ENCODE assay signal across 9 cellular contexts in the genomic region with DNA sequence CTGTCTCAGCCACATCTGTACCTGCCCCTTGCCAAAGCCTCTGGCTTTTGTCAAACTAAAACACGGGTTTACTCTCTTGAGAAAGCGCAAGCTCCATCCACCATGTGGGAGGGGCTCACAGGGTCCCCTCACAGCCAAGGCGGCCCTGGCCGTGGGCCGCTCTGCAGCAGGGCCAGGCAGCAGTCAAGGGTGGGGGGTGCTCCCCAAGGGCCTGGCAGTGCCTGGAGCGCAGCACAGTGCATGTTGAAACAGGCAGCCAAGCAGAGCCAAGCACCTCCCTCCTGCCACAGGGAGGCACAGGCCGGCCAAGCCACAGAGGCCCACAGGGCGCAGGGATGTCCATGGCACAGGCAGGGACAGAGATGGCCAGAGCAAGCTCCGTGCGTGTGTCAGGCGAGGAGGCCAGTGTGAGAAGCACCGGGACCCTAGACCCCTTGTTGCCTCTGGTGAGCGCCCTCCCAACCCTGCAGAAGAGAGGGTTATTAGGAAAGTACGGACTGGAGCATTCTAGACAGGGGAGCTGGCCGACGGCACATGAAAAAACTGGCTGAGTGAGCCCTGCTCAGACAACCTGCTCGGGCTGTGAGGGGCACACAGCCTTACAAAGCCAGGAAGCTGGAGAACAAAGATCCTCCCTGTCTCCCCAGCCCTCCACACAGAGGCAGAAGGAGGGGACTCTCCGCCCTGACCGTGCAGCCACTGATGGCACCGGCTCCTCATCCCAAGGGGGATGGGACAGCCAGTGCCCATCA. TPM values are rescaled to one million over a fixed set of nuclear protein-coding genes. Genes with fewer than 3 reads are reported as not detected.
A peak's percentile ranks its signal among the peaks of the same experiment; 100 is the strongest.
DNase-seq lines count a peak whose midpoint lies in the region; TF ChIP-seq lines count a peak whose summit lies in the region.
"Had no signal": no experiment of that assay in that cellular context is flagged by ENCODE, and none has a peak within 500 bp of the region (broad histone marks: within the 10 kb centered on the region; RNA-seq: fewer than 3 reads in every experiment).

No MANE protein-coding gene starts in this region.

- no peak for TF ChIP-seq EP300 in transverse colon (IDR thresholded peaks at IDR 0.05; ENCODE audit: low read depth)

- in situ Hi-C loops in transverse colon (cut with MboI; ENCODE audit: low pct_ligation_motif_present in 1 of 4, low pct_unique_long_range_greater_than_20kb in 1 of 4, low sequenced_read_pairs in 3 of 4) = loop anchor here in 1 of 4 donors (25.0 kb wide), 1 partner anchor 283 kb away; no protein-coding TSS in a partner anchor

- no peak overlapping the region for H3K14ac ChIP-seq in mesenchymal stem cell (ENCODE audit: low read length in 2 of 2)

- H3K9ac ChIP-seq in mesenchymal stem cell (ENCODE audit: low read length) = peak overlapping the region; percentile 48

- no peak overlapping the region for H2AFZ ChIP-seq in mesenchymal stem cell (ENCODE audit: low read depth, low read length)

- no peak overlapping the region for H3K18ac ChIP-seq in mesenchymal stem cell (ENCODE audit: low read depth in 1 of 2, low read length in 2 of 2)

- intact Hi-C loops in transverse colon (cut with DNase I; ENCODE audit: low total_unique reads) = no loop called here

- H3K9me3 ChIP-seq in mesenchymal stem cell (ENCODE audit: control insufficient read depth, low read length) (no peaks in the 10 kb centered on the region), transverse colon (no peaks in the 10 kb centered on the region)

- no peak overlapping the region for H2BK12ac ChIP-seq in mesenchymal stem cell (ENCODE audit: low read length in 2 of 2)

- TF ChIP-seq CTCF in transverse colon (IDR thresholded peaks at IDR 0.05) = no peak

- H3K27me3 ChIP-seq in mesenchymal stem cell (ENCODE audit: control insufficient read depth in 1 of 2, insufficient read depth in 1 of 2, low read length in 2 of 2) = no peaks in the 10 kb centered on the region
- no peaks in the 10 kb centered on the region for H3K27me3 ChIP-seq in transverse colon

- H3K27ac ChIP-seq in epithelial cell of prostate (no peak overlapping the region), mesenchymal stem cell (ENCODE audit: low read length, poor library complexity, severe bottlenecking) (peak overlapping the region; percentile 5), transverse colon (peak overlapping the region; percentile 56 to 77 (median 64))

- H3K4me1 ChIP-seq in mesenchymal stem cell (ENCODE audit: control insufficient read depth, insufficient read depth, low read depth, low read length) = peaks cover 17% of the 10 kb centered on the region
- no peaks in the 10 kb centered on the region for H3K4me1 ChIP-seq in transverse colon

- H3K4me2 ChIP-seq in mesenchymal stem cell (ENCODE audit: low read length, poor library complexity, severe bottlenecking) = peak overlapping the region; percentile 30

- peaks cover 3% of the 10 kb centered on the region for H3K79me1 ChIP-seq in mesenchymal stem cell (replicated peaks; ENCODE audit: low read length, poor library complexity, severe bottlenecking)

- H3K36me3 ChIP-seq in mesenchymal stem cell (ENCODE audit: control insufficient read depth in 1 of 2, insufficient read depth in 2 of 2, low read depth in 1 of 2, low read length in 2 of 2) (peaks cover 0 to 14% of the 10 kb centered on the region in 2 experiments), transverse colon (no peaks in the 10 kb centered on the region)

- H3K23ac ChIP-seq in mesenchymal stem cell (ENCODE audit: low read length in 2 of 2) = no peak overlapping the region

- H2AK5ac ChIP-seq in mesenchymal stem cell (ENCODE audit: low read length, severe bottlenecking) = no peak overlapping the region

- peak; percentile 43 for DNase-seq in NCI-H1436 (lab: John Stamatoyannopoulos, UW)
- DNase-seq in NCI-H1436 treated with DMSO at 0.1 percent for 48 hours (lab: John Stamatoyannopoulos, UW) = no peak
- peak; percentile 12 for DNase-seq in epithelial cell of prostate (ENCODE audit: low read depth, low spot score)
- peak; percentile 1 for DNase-seq in mesenchymal stem cell
- peak; percentile 32 for DNase-seq in transverse colon
- no peak for DNase-seq in glomerular visceral epithelial cell (ENCODE audit: extremely low spot score)
- no peak for DNase-seq in activated naive CD4-positive, alpha-beta T cell treated with Interleukin-2 at 50 U/mL for 16 hours
- no peak for DNase-seq in activated T-cell treated with anti-CD3 and anti-CD28 coated beads, Interleukin-2, amount 50 U/mL, for 48 hours
- DNase-seq: activated effector memory CD4-positive, alpha-beta T cell treated with Interleukin-2 at 50 U/mL for 16 hours had no signal

- 43% methylated on average over 20 of the region's 20 CpGs for WGBS in mesenchymal stem cell
- 50 to 69% methylated on average over 2 to 20 of the region's 20 CpGs for WGBS in transverse colon (ENCODE audit: low coverage in 1 of 2), 2 donors

- TF ChIP-seq POLR2A in transverse colon (IDR thresholded peaks at IDR 0.05) = no peak

- H4K8ac ChIP-seq in mesenchymal stem cell (ENCODE audit: low read length) = no peak overlapping the region

- H4K91ac ChIP-seq in mesenchymal stem cell (ENCODE audit: low read length) = no peak overlapping the region

- no peak overlapping the region for H2BK5ac ChIP-seq in mesenchymal stem cell (ENCODE audit: low read depth, low read length, poor library complexity, severe bottlenecking)

- H3K4me3 ChIP-seq in mesenchymal stem cell (ENCODE audit: insufficient read depth in 1 of 2, low read depth in 1 of 2, low read length in 2 of 2) = peak overlapping the region; percentile 9 to 50
- H3K4me3 ChIP-seq in transverse colon = no peak overlapping the region

- H2BK120ac ChIP-seq in mesenchymal stem cell (ENCODE audit: low read depth, low read length) = no peak overlapping the region

- no peak overlapping the region for H3K4ac ChIP-seq in mesenchymal stem cell (ENCODE audit: low read depth in 1 of 2, low read length in 2 of 2)

- H2BK15ac ChIP-seq in mesenchymal stem cell (ENCODE audit: low read depth, poor library complexity, severe bottlenecking) = no peak overlapping the region

RNA-seq across cellular contexts. Expression of a gene that starts 39.0 kb away (rescaled TPM):
- polyA plus RNA-seq in mesenchymal stem cell (2013, experiment 1 of 2) = 1.2 TPM
- polyA plus RNA-seq in mesenchymal stem cell (2013, experiment 2 of 2) = 0.95 TPM
- 10 to 100 TPM in 1 of 4 donors, 1 to 10 TPM in 3; 1.4 to 32.9 (median 2.7) TPM for total RNA-seq in transverse colon

Comparison
In these comparisons a context has a peak if more than half of its experiments do, and no peak if none do; other contexts are left out.
1. DNase-seq: peak in NCI-H1436 (single experiment), epithelial cell of prostate (single experiment), mesenchymal stem cell (single experiment) and transverse colon (single experiment); none in NCI-H1436 treated with DMSO at 0.1 percent for 48 hours (single experiment), glomerular visceral epithelial cell (single experiment), activated naive CD4-positive, alpha-beta T cell treated with Interleukin-2 at 50 U/mL for 16 hours (single experiment) and activated T-cell treated with anti-CD3 and anti-CD28 coated beads, Interleukin-2, amount 50 U/mL, for 48 hours (0 of 2).
2. H3K4me3 ChIP-seq: peak in mesenchymal stem cell (2 of 2); none in transverse colon (0 of 4).